In the genomic region with DNA sequence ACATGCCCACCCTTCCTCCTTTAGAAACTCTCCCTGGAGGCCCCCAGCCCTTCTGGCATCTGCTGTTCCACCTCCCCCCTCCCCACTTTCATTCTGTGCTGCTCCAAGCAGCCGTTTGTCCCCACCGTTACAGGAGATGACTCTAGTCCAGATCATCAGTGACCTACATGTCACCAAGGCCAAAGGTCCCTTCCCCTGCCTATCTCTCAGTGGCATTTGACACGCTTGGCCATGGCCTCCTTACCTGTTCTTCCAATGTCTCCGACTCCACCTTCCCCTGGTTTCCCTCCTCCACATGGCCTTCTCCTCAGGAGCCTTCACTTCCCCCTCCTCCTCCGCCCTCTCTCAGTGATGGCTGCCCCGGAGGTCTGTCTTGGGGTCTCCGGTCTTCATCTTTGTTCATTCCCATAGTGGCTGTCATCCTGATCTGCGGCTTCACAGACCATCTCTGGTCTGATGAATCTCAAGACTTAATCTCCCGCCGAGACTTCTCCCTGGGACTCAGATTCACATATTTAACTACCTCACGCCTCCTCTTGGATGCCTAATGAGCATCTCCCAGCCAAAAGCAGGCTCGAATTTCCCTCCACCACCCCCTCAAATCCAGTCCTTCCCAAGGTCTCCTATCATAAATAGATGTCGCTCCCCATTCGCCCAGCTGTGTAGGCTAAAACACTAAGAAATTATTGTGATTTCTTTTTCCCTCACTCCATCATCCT, we compare ENCODE assay signal across 1 cellular context.
TF ChIP-seq lines count a peak whose summit lies in the region.

No MANE protein-coding gene starts in this region.

TF ChIP-seq in HepG2, 621 proteins besides CTCF, POLR2A, EP300 and RAD21:
- TF ChIP-seq ZNF773 (CRISPR knock-in tag; IDR thresholded peaks at IDR 0.05; ENCODE audit: borderline replicate concordance) (no peak), PHF20 (CRISPR knock-in tag; IDR thresholded peaks at IDR 0.05) (no peak), ZBTB7B (CRISPR knock-in tag; IDR thresholded peaks at IDR 0.05) (no peak), ZNF709 (CRISPR knock-in tag; IDR thresholded peaks at IDR 0.05) (no peak), SALL1 (CRISPR knock-in tag; IDR thresholded peaks at IDR 0.05) (no peak), MIER2 (CRISPR knock-in tag; IDR thresholded peaks at IDR 0.05) (no peak), ZNF678 (CRISPR knock-in tag; IDR thresholded peaks at IDR 0.05) (no peak), KAT8 (CRISPR knock-in tag; IDR thresholded peaks at IDR 0.05) (no peak), ZNF879 (CRISPR knock-in tag; IDR thresholded peaks at IDR 0.05) (no peak), TIGD3 (CRISPR knock-in tag; IDR thresholded peaks at IDR 0.05; ENCODE audit: borderline replicate concordance) (no peak)
- TF ChIP-seq, protein P1, sequence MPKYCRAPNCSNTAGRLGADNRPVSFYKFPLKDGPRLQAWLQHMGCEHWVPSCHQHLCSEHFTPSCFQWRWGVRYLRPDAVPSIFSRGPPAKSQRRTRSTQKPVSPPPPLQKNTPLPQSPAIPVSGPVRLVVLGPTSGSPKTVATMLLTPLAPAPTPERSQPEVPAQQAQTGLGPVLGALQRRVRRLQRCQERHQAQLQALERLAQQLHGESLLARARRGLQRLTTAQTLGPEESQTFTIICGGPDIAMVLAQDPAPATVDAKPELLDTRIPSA (CRISPR knock-in tag; IDR thresholded peaks at IDR 0.05; ENCODE audit: borderline replicate concordance), result no peak
- TF ChIP-seq, protein P2, sequence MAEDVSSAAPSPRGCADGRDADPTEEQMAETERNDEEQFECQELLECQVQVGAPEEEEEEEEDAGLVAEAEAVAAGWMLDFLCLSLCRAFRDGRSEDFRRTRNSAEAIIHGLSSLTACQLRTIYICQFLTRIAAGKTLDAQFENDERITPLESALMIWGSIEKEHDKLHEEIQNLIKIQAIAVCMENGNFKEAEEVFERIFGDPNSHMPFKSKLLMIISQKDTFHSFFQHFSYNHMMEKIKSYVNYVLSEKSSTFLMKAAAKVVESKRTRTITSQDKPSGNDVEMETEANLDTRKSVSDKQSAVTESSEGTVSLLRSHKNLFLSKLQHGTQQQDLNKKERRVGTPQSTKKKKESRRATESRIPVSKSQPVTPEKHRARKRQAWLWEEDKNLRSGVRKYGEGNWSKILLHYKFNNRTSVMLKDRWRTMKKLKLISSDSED (CRISPR knock-in tag; IDR thresholded peaks at IDR 0.05), result no peak
- TF ChIP-seq, protein P3, sequence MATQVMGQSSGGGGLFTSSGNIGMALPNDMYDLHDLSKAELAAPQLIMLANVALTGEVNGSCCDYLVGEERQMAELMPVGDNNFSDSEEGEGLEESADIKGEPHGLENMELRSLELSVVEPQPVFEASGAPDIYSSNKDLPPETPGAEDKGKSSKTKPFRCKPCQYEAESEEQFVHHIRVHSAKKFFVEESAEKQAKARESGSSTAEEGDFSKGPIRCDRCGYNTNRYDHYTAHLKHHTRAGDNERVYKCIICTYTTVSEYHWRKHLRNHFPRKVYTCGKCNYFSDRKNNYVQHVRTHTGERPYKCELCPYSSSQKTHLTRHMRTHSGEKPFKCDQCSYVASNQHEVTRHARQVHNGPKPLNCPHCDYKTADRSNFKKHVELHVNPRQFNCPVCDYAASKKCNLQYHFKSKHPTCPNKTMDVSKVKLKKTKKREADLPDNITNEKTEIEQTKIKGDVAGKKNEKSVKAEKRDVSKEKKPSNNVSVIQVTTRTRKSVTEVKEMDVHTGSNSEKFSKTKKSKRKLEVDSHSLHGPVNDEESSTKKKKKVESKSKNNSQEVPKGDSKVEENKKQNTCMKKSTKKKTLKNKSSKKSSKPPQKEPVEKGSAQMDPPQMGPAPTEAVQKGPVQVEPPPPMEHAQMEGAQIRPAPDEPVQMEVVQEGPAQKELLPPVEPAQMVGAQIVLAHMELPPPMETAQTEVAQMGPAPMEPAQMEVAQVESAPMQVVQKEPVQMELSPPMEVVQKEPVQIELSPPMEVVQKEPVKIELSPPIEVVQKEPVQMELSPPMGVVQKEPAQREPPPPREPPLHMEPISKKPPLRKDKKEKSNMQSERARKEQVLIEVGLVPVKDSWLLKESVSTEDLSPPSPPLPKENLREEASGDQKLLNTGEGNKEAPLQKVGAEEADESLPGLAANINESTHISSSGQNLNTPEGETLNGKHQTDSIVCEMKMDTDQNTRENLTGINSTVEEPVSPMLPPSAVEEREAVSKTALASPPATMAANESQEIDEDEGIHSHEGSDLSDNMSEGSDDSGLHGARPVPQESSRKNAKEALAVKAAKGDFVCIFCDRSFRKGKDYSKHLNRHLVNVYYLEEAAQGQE (IDR thresholded peaks at IDR 0.05; ENCODE audit: borderline replicate concordance in 1 of 2, low read depth in 1 of 2, low read length in 2 of 2), result no peak
